8 cellular contexts compared by ENCODE assay signal in the genomic region with DNA sequence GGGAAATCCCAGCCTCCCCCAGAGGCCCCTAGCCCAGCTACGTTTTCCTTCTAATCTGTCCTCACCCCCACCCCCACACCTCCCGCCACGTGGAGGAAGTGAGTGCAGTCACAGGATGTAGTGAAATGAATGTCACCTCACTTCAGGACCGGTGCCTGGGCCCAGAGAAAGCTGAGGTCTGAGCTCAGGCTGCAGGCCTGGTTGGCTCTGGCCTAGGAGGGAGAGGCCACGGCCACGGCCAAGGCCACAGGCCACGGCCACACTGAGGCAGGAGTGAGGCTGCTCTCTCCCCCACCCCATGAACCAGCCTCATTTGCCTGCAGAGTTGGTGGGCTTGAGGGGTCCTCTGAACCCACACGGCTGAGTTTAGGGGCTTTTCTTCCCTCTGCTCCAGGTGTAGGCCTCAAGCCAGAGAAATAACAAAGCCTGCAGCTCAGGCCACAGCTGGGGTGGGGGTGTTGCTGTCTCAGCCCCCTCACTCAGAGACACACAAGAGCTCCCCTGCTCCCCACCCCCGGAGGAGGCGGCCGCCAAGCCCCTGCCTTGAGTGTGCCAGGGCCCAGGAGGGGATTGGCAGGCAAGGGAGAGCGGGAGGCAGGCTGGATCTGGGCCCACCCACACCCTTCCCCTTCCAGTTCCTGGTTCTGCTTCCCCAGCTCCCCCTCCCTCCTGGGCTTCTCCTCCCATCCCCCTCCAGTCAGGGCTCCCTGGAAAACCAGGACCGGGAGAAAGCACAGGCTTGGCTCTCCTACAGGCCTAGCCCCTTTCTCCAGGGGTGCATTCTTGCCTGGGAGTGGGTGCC. TPM values are rescaled to one million over a fixed set of nuclear protein-coding genes. Genes with fewer than 3 reads are reported as not detected.
DNase-seq lines count a peak whose midpoint lies in the region; ATAC-seq and TF ChIP-seq lines count a peak whose summit lies in the region.

No MANE protein-coding gene starts in this region.

- H3K36me3 ChIP-seq in endodermal cell (ENCODE audit: control insufficient read depth, insufficient read depth, low read length): no peaks in the 10 kb centered on the region
- H3K36me3 ChIP-seq in suprapubic skin: no peaks in the 10 kb centered on the region

- no peak overlapping the region for H3K4me3 Mint-ChIP-seq in endodermal cell
- no peak overlapping the region for H3K4me3 Mint-ChIP-seq in MCF 10A (ENCODE audit: unreplicated experiment)

- TF ChIP-seq CTCF in endodermal cell (conservative IDR thresholded peaks at IDR 0.05) (no peak), suprapubic skin (IDR thresholded peaks at IDR 0.05) (no peak), MCF 10A (IDR thresholded peaks at IDR 0.05; ENCODE audit: unreplicated experiment) (no peak)

- H3K27ac ChIP-seq in endodermal cell (ENCODE audit: low read depth, low read length): peak overlapping the region; percentile 47
- peak overlapping the region; percentile 46 for H3K27ac ChIP-seq in suprapubic skin

- ATAC-seq in GM21576 (IDR thresholded peaks at IDR 0.05; ENCODE audit: unreplicated experiment): peak; percentile 73

- H3K27me3 ChIP-seq in endodermal cell (ENCODE audit: control insufficient read depth, insufficient read depth, low read length, poor library complexity, severe bottlenecking) (no peaks in the 10 kb centered on the region), suprapubic skin (no peaks in the 10 kb centered on the region)

- WGBS in endodermal cell (ENCODE audit: insufficient coverage in 1 of 2, insufficient read length in 1 of 2), 2 experiments: 63 to 100% methylated on average over 1 to 13 of the region's 13 CpGs
- 45% methylated on average over 5 of the region's 13 CpGs for WGBS in suprapubic skin

- TF ChIP-seq POLR2A in suprapubic skin (IDR thresholded peaks at IDR 0.05): no peak

- H3K9me3 Mint-ChIP-seq in endodermal cell (no peaks in the 10 kb centered on the region), MCF 10A (ENCODE audit: unreplicated experiment) (no peaks in the 10 kb centered on the region)

- H3K36me3 Mint-ChIP-seq in endodermal cell (ENCODE audit: low read depth) (no peaks in the 10 kb centered on the region), MCF 10A (ENCODE audit: insufficient read depth, unreplicated experiment) (no peaks in the 10 kb centered on the region)

- H3K4me3 ChIP-seq in endodermal cell (ENCODE audit: low read length) (no peak overlapping the region), suprapubic skin (no peak overlapping the region)

- POLR2A ChIA-PET in MCF 10A (lab: Yijun Ruan, JAX): no interaction called here

- H3K9ac ChIP-seq in endodermal cell (ENCODE audit: extremely low read depth, low read length, poor library complexity, severe bottlenecking): no peak overlapping the region

- DNase-seq in D341Med (ENCODE audit: low spot score) (peak; percentile 79), NCI-H1105 treated with DMSO at 0.1 percent for 48 hours (lab: John Stamatoyannopoulos, UW) (peak; percentile 28), endodermal cell (peak; percentile 93), nucleus accumbens (lab: John Stamatoyannopoulos, UW) (peak in 48 of 56 donors; percentile 16 to 85 (median 58)), suprapubic skin (ENCODE audit: low spot score in 2 of 2) (no peak), MCF 10A (ENCODE audit: unreplicated experiment) (no peak)
- peak; percentile 89 to 92 for DNase-seq in activated CD4-positive, alpha-beta T cell treated with anti-CD3 and anti-CD28 coated beads, Interleukin-2, amount 50 U/mL, for 4 hours

- H3K27ac Mint-ChIP-seq in endodermal cell: peak overlapping the region; percentile 58
- no peak overlapping the region for H3K27ac Mint-ChIP-seq in MCF 10A (ENCODE audit: low read depth, unreplicated experiment)

- CTCF ChIA-PET in MCF 10A (lab: Yijun Ruan, JAX): interaction anchor here (0.5 to 1.1 kb wide), 2 partner anchors 24 to 87 kb away, joined by 3 read pairs; no protein-coding TSS in a partner anchor

- BruUV-seq in MCF 10A (replicated peaks; lab: Mats Ljungman, UMichigan): no TSS peak

- intact Hi-C loops in MCF 10A (cut with micrococcal nuclease): no loop called here

- peaks cover 6% of the 10 kb centered on the region for H3K4me1 ChIP-seq in endodermal cell (ENCODE audit: control insufficient read depth, insufficient read depth, low read length)
- H3K4me1 ChIP-seq in suprapubic skin: peaks cover 66% of the 10 kb centered on the region

- H3K9me3 ChIP-seq in endodermal cell (ENCODE audit: control insufficient read depth, low read length): no peaks in the 10 kb centered on the region
- no peaks in the 10 kb centered on the region for H3K9me3 ChIP-seq in suprapubic skin

- H3K27me3 Mint-ChIP-seq in endodermal cell (ENCODE audit: insufficient read depth) (no peaks in the 10 kb centered on the region), MCF 10A (ENCODE audit: insufficient read depth, unreplicated experiment) (no peaks in the 10 kb centered on the region)

- H3K4me1 Mint-ChIP-seq in endodermal cell: peaks cover 17% of the 10 kb centered on the region
- H3K4me1 Mint-ChIP-seq in MCF 10A (ENCODE audit: insufficient read depth, unreplicated experiment): peaks cover 9% of the 10 kb centered on the region

- no peak for TF ChIP-seq EP300 in suprapubic skin (IDR thresholded peaks at IDR 0.05)

RNA-seq across cellular contexts. Expression of gene DNMT3A, which starts 27.0 kb away (rescaled TPM):
- total RNA-seq in endodermal cell (100 to 1,000 TPM; 124 to 139 TPM), suprapubic skin (10 to 100 TPM in 2 of 4 donors, 1 to 10 TPM in 2; 4.0 to 12.8 (median 9.5) TPM), MCF 10A (2022) (8.0 and 11.5 TPM in 2 replicates)
- polyA plus RNA-seq in endodermal cell (2013, experiment 1 of 2): 68.6 TPM
- 67.9 TPM for polyA plus RNA-seq in endodermal cell (2013, experiment 2 of 2)

Comparison
In these comparisons a context has a peak if more than half of its experiments do, and no peak if none do; other contexts are left out.
1. DNase-seq: peak in D341Med (single experiment), NCI-H1105 treated with DMSO at 0.1 percent for 48 hours (single experiment), activated CD4-positive, alpha-beta T cell treated with anti-CD3 and anti-CD28 coated beads, Interleukin-2, amount 50 U/mL, for 4 hours (2 of 2), endodermal cell (single experiment) and nucleus accumbens (48 of 56); none in suprapubic skin (0 of 2) and MCF 10A (single experiment).
2. RNA of gene DNMT3A, which starts 27.0 kb away (total RNA-seq): 124 to 139 TPM in endodermal cell; 4.0 to 12.8 TPM in suprapubic skin and 8.0 to 11.5 TPM in MCF 10A; every median in the first group is over 4 times any median in the second.